31 cellular contexts compared by ENCODE assay signal in the genomic region with DNA sequence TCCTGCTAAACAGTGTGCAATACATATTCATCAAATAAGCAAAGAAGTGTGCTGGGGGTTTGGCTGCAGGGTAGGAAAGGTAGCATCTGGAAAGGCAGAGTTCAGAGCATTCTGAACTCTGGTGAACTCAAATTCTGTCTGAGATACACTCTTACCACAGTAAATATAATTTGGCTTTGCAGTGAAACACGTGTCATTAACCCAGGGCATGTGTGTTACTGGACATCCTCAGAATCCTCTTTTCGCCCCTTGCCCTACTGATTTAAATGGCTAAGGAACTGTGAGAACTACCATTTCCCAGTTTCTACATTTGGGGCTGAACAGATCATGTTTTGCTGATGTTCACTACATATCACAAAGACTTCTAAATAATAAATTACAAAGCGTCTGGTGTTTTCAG.
DNase-seq lines count a peak whose midpoint lies in the region; ATAC-seq, FAIRE-seq and TF ChIP-seq lines count a peak whose summit lies in the region.
"Had no signal": no experiment of that assay in that cellular context is flagged by ENCODE, and none has a peak within 500 bp of the region (broad histone marks: within the 10 kb centered on the region; RNA-seq: fewer than 3 reads in every experiment).

No MANE protein-coding gene starts in this region.

- H3K4me3 ChIP-seq in HepG2 (replicated peaks in 1 of 3; ENCODE audit: insufficient read depth in 1 of 3, low read depth in 2 of 3, low read length in 3 of 3) (no peak overlapping the region), right lobe of liver (no peak overlapping the region), Karpas-422 (ENCODE audit: low read length) (no peak overlapping the region)
- H3K4me3 ChIP-seq: A549; BLaER1; BLaER1 treated with 17β-estradiol and CSF1 and Interleukin-3, amounts not matched to agents 10 nM and 100 nM had no signal

- no peaks in the 10 kb centered on the region for H3K79me2 ChIP-seq in HepG2 (ENCODE audit: insufficient read depth, low read length)
- no peaks in the 10 kb centered on the region for H3K79me2 ChIP-seq in Karpas-422 (ENCODE audit: low read length)

- intact Hi-C loops in HepG2 (cut with micrococcal nuclease; ENCODE audit: unreplicated experiment): no loop called here
- intact Hi-C loops in right lobe of liver (cut with DNase I): no loop called here

- no TSS peak for BruUV-seq in HepG2 (replicated peaks; lab: Mats Ljungman, UMichigan)

- H3K4me1 ChIP-seq in HepG2 (ENCODE audit: insufficient read depth, low read length) (no peaks in the 10 kb centered on the region), right lobe of liver (no peaks in the 10 kb centered on the region), Karpas-422 (ENCODE audit: low read length) (no peaks in the 10 kb centered on the region)
- H3K4me1 ChIP-seq: A549; BE2C; BLaER1; BLaER1 treated with 17β-estradiol and CSF1 and Interleukin-3, amounts not matched to agents 10 nM and 100 nM; Caco-2 had no signal

- no peaks in the 10 kb centered on the region for H4K20me1 ChIP-seq in HepG2 (ENCODE audit: insufficient read depth, low read length)
- H4K20me1 ChIP-seq in Karpas-422 (ENCODE audit: insufficient read depth, low read depth, low read length): no peaks in the 10 kb centered on the region
- H4K20me1 ChIP-seq: BLaER1; BLaER1 treated with 17β-estradiol and CSF1 and Interleukin-3, amounts not matched to agents 10 nM and 100 nM had no signal

- 42% methylated on average over 3 of the region's 3 CpGs for WGBS in HepG2 (ENCODE audit: low lambda C conversion rate)
- 57% methylated on average over 3 of the region's 3 CpGs for WGBS in right lobe of liver (ENCODE audit: insufficient coverage, low coverage, low lambda C conversion rate, missing lambda C conversion rate)

- H3K9me2 ChIP-seq in Karpas-422 (replicated peaks; ENCODE audit: insufficient read depth, low read length): no peaks in the 10 kb centered on the region

- H3K27me3 ChIP-seq in HepG2 (ENCODE audit: control insufficient read depth in 1 of 2, insufficient read depth in 2 of 2, low read length in 2 of 2) (no peaks in the 10 kb centered on the region), right lobe of liver (no peaks in the 10 kb centered on the region), Karpas-422 (ENCODE audit: low read length) (no peaks in the 10 kb centered on the region)
- H3K27me3 ChIP-seq: BE2C; BLaER1; BLaER1 treated with 17β-estradiol and CSF1 and Interleukin-3, amounts not matched to agents 10 nM and 100 nM had no signal

- in situ Hi-C loops in HepG2 (cut with HindIII; ENCODE audit: extremely low pct_ligation_motif_present, low pct_unique_long_range_greater_than_20kb): no loop called here

- CTCF ChIA-PET in HepG2 (lab: Yijun Ruan, JAX; ENCODE audit: low intra/inter-chr PET ratio, low total read pairs): no interaction called here

- no peak for TF ChIP-seq RAD21 in HepG2 (CRISPR knock-in tag; IDR thresholded peaks at IDR 0.05)

- FAIRE-seq in HepG2 (lab: Jason Lieb, UNC): no peak
- FAIRE-seq: A204.1, A549, D721Med had no signal

- ATAC-seq in HepG2: no peak
- ATAC-seq in right lobe of liver: no peak
- ATAC-seq: A549; CD8-positive, alpha-beta T cell had no signal

- H3K9ac ChIP-seq in HepG2 (ENCODE audit: insufficient read depth, low read depth, low read length) (no peak overlapping the region), Karpas-422 (ENCODE audit: low read length) (no peak overlapping the region)
- H3K9ac ChIP-seq: BLaER1; BLaER1 treated with 17β-estradiol and CSF1 and Interleukin-3, amounts not matched to agents 10 nM and 100 nM had no signal

- DNase-seq in HepG2 (ENCODE audit: low spot score): no peak
- DNase-seq in right lobe of liver: no peak
- peak; percentile 6 for DNase-seq in Karpas-422
- DNase-seq in effector CD4-positive, alpha-beta T cell: no peak
- DNase-seq: 8988T; ACHN; AML-193; BE2C; C1 segment of cervical spinal cord; Caco-2; Calu3; CD4-positive, alpha-beta memory T cell; CD4-positive, alpha-beta T cell; CD4-positive, CD25-positive, alpha-beta regulatory T cell; CD8-positive, alpha-beta memory T cell; CD8-positive, alpha-beta T cell; COR-L47; DMS 273 treated with DMSO at 0.1 percent for 48 hours; DMS153; DMS53; DMS79; DMS79 treated with DMSO at 0.1 percent for 48 hours; DND-41; EL had no signal

- POLR2A ChIA-PET in HepG2 (lab: Yijun Ruan, JAX): no interaction called here

- H2AFZ ChIP-seq in HepG2 (ENCODE audit: low read length) (no peak overlapping the region), Karpas-422 (ENCODE audit: low read length) (no peak overlapping the region)

- H3K36me3 ChIP-seq in HepG2 (replicated peaks in 1 of 2; ENCODE audit: control insufficient read depth in 1 of 2, insufficient read depth in 2 of 2, low read length in 2 of 2): no peaks in the 10 kb centered on the region
- no peaks in the 10 kb centered on the region for H3K36me3 ChIP-seq in right lobe of liver
- H3K36me3 ChIP-seq in Karpas-422 (ENCODE audit: insufficient read depth, low read length): no peaks in the 10 kb centered on the region
- H3K36me3 ChIP-seq: BE2C; BLaER1; BLaER1 treated with 17β-estradiol and CSF1 and Interleukin-3, amounts not matched to agents 10 nM and 100 nM had no signal

- H3K27ac ChIP-seq in HepG2 (ENCODE audit: extremely low read length, insufficient read depth, low read length) (no peak overlapping the region), right lobe of liver (no peak overlapping the region), Karpas-422 (ENCODE audit: low read length) (no peak overlapping the region)
- H3K27ac ChIP-seq: 22Rv1; A549; BLaER1; BLaER1 treated with 17β-estradiol and CSF1 and Interleukin-3, amounts not matched to agents 10 nM and 100 nM; C4-2B had no signal

- TF ChIP-seq EP300 in HepG2 (IDR thresholded peaks at IDR 0.05; ENCODE audit: low read depth in 2 of 2, low read length in 2 of 2): no peak
- no peak for TF ChIP-seq EP300 in HepG2 (CRISPR knock-in tag; IDR thresholded peaks at IDR 0.05; ENCODE audit: borderline replicate concordance)

- TF ChIP-seq POLR2A in HepG2 (IDR thresholded peaks at IDR 0.05; ENCODE audit: insufficient read depth in 1 of 2, low read depth in 2 of 2, low read length in 2 of 2) (no peak), right lobe of liver (IDR thresholded peaks at IDR 0.05) (no peak)

- no peak overlapping the region for H3K4me2 ChIP-seq in HepG2 (ENCODE audit: low read depth, low read length)
- no peak overlapping the region for H3K4me2 ChIP-seq in Karpas-422 (ENCODE audit: low read depth, low read length, poor library complexity, severe bottlenecking)
- H3K4me2 ChIP-seq: A549; BLaER1; BLaER1 treated with 17β-estradiol and CSF1 and Interleukin-3, amounts not matched to agents 10 nM and 100 nM had no signal

- TF ChIP-seq CTCF in HepG2 (CRISPR knock-in tag; IDR thresholded peaks at IDR 0.05) (no peak), right lobe of liver (IDR thresholded peaks at IDR 0.05) (no peak)

- H3K9me3 ChIP-seq in HepG2 (ENCODE audit: low read length) (peaks cover 2% of the 10 kb centered on the region; the same call in 1 of the 2 replicates), right lobe of liver (no peaks in the 10 kb centered on the region), Karpas-422 (ENCODE audit: low read length) (0 out of 2 replicates have a peak, but pooled peaks cover 3% of the 10 kb centered on the region)
- H3K9me3 ChIP-seq: A549, BE2C had no signal

TF ChIP-seq in HepG2, 621 proteins besides CTCF, POLR2A, EP300 and RAD21:
- no peak for TF ChIP-seq ZNF557 (CRISPR knock-in tag; IDR thresholded peaks at IDR 0.05)
- TF ChIP-seq, protein P1, sequence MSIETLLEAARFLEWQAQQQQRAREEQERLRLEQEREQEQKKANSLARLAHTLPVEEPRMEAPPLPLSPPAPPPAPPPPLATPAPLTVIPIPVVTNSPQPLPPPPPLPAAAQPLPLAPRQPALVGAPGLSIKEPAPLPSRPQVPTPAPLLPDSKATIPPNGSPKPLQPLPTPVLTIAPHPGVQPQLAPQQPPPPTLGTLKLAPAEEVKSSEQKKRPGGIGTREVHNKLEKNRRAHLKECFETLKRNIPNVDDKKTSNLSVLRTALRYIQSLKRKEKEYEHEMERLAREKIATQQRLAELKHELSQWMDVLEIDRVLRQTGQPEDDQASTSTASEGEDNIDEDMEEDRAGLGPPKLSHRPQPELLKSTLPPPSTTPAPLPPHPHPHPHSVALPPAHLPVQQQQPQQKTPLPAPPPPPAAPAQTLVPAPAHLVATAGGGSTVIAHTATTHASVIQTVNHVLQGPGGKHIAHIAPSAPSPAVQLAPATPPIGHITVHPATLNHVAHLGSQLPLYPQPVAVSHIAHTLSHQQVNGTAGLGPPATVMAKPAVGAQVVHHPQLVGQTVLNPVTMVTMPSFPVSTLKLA (IDR thresholded peaks at IDR 0.05): peak; percentile 90
